In genomic region chr5:172766287-172767104, GRCh38 we compare ENCODE assay signal across 8 cellular contexts. TPM values are rescaled to one million over a fixed set of nuclear protein-coding genes. Genes with fewer than 3 reads are reported as not detected.
A peak's percentile ranks its signal among the peaks of the same experiment; 100 is the strongest.
DNase-seq lines count a peak whose midpoint lies in the region; ATAC-seq and TF ChIP-seq lines count a peak whose summit lies in the region.

No MANE protein-coding gene starts in this region.

- intact Hi-C loops in heart left ventricle (cut with DNase I) = loop anchor here in 4 of 10 donors (1.0 to 5.0 kb wide), 4 partner anchors 18 to 50 kb away; no protein-coding TSS in a partner anchor

- H3K23ac ChIP-seq in trophoblast cell (ENCODE audit: low read length) = no peak overlapping the region

- 2 to 15% (median 8%) methylated on average over 16 of the region's 16 CpGs for WGBS in heart left ventricle, 4 donors
- WGBS in trophoblast cell (ENCODE audit: extremely low coverage, insufficient coverage, insufficient read length) = no CpG with 5 or more reads among the region's 16 CpGs

- H3K36me3 Mint-ChIP-seq in HFFc6 (ENCODE audit: low read depth) = peaks cover 54% of the 10 kb centered on the region

- H3K27ac ChIP-seq in 22Rv1 = peak overlapping the region; percentile 92
- H3K27ac ChIP-seq in angular gyrus (ENCODE audit: low read depth, low read length) = peak overlapping the region; percentile 96
- H3K27ac ChIP-seq in heart left ventricle = peak overlapping the region; percentile 95 to 100 (median 100)
- no peak overlapping the region for H3K27ac ChIP-seq in trophoblast cell (ENCODE audit: low read depth, low read length)

- H2AFZ ChIP-seq in trophoblast cell (ENCODE audit: insufficient read depth, low read length, poor library complexity) = no peak overlapping the region

- TF ChIP-seq CTCF in 22Rv1 (IDR thresholded peaks at IDR 0.05) = no peak
- TF ChIP-seq CTCF in HFFc6 (IDR thresholded peaks at IDR 0.05) = no peak
- no peak for TF ChIP-seq CTCF in heart left ventricle (IDR thresholded peaks at IDR 0.05)

- peaks cover 12% of the 10 kb centered on the region for H3K79me1 ChIP-seq in trophoblast cell (ENCODE audit: low read length)

- H3K4me3 ChIP-seq in heart left ventricle (peak overlapping the region in 11 of 12 donors; percentile 66 to 98 (median 90)), trophoblast cell (ENCODE audit: low read depth, low read length) (no peak overlapping the region)

- H2BK120ac ChIP-seq in trophoblast cell (ENCODE audit: insufficient read depth, low read length, poor library complexity) = no peak overlapping the region

- no peak overlapping the region for H3K18ac ChIP-seq in trophoblast cell (ENCODE audit: low read length)

- no peak overlapping the region for H4K8ac ChIP-seq in trophoblast cell (ENCODE audit: low read depth, low read length)

- no peak overlapping the region for H3K4ac ChIP-seq in trophoblast cell (ENCODE audit: low read depth, low read length)

- peaks cover 81% of the 10 kb centered on the region for H3K27me3 Mint-ChIP-seq in HFFc6 (ENCODE audit: insufficient read depth)

- no peak overlapping the region for H3K4me2 ChIP-seq in trophoblast cell (ENCODE audit: low read length)

- ATAC-seq in heart left ventricle (peak; percentile 31 to 52 (median 47)), HG02970 (IDR thresholded peaks at IDR 0.05; ENCODE audit: low FRiP score, unreplicated experiment) (no peak)

- H3K79me2 ChIP-seq in trophoblast cell (ENCODE audit: control insufficient read depth, insufficient read depth, low read length, poor library complexity) = peaks cover 10% of the 10 kb centered on the region

- no peak overlapping the region for H3K9ac ChIP-seq in trophoblast cell (ENCODE audit: low read length)

- H2AK5ac ChIP-seq in trophoblast cell (ENCODE audit: low read length) = no peak overlapping the region

- no peak overlapping the region for H4K91ac ChIP-seq in trophoblast cell (ENCODE audit: low read depth, low read length)

- H3K4me3 Mint-ChIP-seq in HFFc6 = peak overlapping the region; percentile 99

- H3K27me3 ChIP-seq in heart left ventricle (no peaks in the 10 kb centered on the region), trophoblast cell (ENCODE audit: insufficient read depth, low read length) (no peaks in the 10 kb centered on the region)

- H3K4me1 ChIP-seq in heart left ventricle (peaks cover 3 to 56% (median 27%) of the 10 kb centered on the region in 12 donors), trophoblast cell (ENCODE audit: control insufficient read depth in 1 of 2, insufficient read depth in 2 of 2, low read length in 2 of 2) (peaks cover 15 to 24% of the 10 kb centered on the region in 2 experiments)

- no peak overlapping the region for H2BK5ac ChIP-seq in trophoblast cell (ENCODE audit: low read depth, low read length, poor library complexity)

- H3K4me1 Mint-ChIP-seq in HFFc6 (ENCODE audit: low read depth) = peaks cover 44% of the 10 kb centered on the region

- peak; percentile 83 for DNase-seq in HFFc6
- peak; percentile 80 to 88 (median 84) for DNase-seq in heart left ventricle
- peak; percentile 88 to 94 for DNase-seq in trophoblast cell
- no peak for DNase-seq in NCI-H1417 treated with DMSO at 0.1 percent for 48 hours (lab: John Stamatoyannopoulos, UW)
- DNase-seq in OCI-M2 (lab: John Stamatoyannopoulos, UW; ENCODE audit: unreplicated experiment) = no peak

- peaks cover 63% of the 10 kb centered on the region for H3K9me3 Mint-ChIP-seq in HFFc6

- TF ChIP-seq POLR2A in heart left ventricle (IDR thresholded peaks at IDR 0.05) = peak in 1 of 2 donors; percentile 50

- H3K36me3 ChIP-seq in heart left ventricle (peaks cover 20 to 36% (median 29%) of the 10 kb centered on the region in 9 donors), trophoblast cell (ENCODE audit: control insufficient read depth in 1 of 2, insufficient read depth in 2 of 2, low read length in 2 of 2) (peaks cover 10 to 16% of the 10 kb centered on the region in 2 experiments)

- peak overlapping the region; percentile 99 for H3K27ac Mint-ChIP-seq in HFFc6

- H4K12ac ChIP-seq in trophoblast cell (ENCODE audit: low read depth, low read length) = no peak overlapping the region

- no peak overlapping the region for H2BK12ac ChIP-seq in trophoblast cell (ENCODE audit: low read length)

- no peaks in the 10 kb centered on the region for H3K9me3 ChIP-seq in heart left ventricle
- H3K9me3 ChIP-seq in trophoblast cell (ENCODE audit: insufficient read depth, low read depth, low read length) = no peaks in the 10 kb centered on the region

- no peak overlapping the region for H3K14ac ChIP-seq in trophoblast cell (ENCODE audit: low read length)

RNA-seq across cellular contexts. Expression of gene DUSP1, which starts 4.5 kb away (rescaled TPM):
- 100 to 1,000 TPM; 213 to 319 (median 307) TPM for total RNA-seq in HFFc6 (2021; fragmentation: NEBNext Ultra II Directional; extraction: Animal tissue kit (Norgen Biotek cat#: 25700))
- 100 to 1,000 TPM in 4 of 9 donors, 10 to 100 TPM in 5; 39.9 to 335 (median 78.2) TPM for total RNA-seq in heart left ventricle
- polyA plus RNA-seq in heart left ventricle = 100 to 1,000 TPM in 1 of 2 donors, 10 to 100 TPM in 1; 24.3 to 116 TPM
- 12.0 and 12.4 TPM in 2 replicates for polyA plus RNA-seq in trophoblast cell (2013)

Comparison
In these comparisons a context has a peak if more than half of its experiments do, and no peak if none do; other contexts are left out.
1. DNase-seq: peak in HFFc6 (single experiment), heart left ventricle (5 of 5) and trophoblast cell (2 of 2); none in NCI-H1417 treated with DMSO at 0.1 percent for 48 hours (single experiment) and OCI-M2 (single experiment).